ENCODE assay signal across 12 cellular contexts in the genomic region with DNA sequence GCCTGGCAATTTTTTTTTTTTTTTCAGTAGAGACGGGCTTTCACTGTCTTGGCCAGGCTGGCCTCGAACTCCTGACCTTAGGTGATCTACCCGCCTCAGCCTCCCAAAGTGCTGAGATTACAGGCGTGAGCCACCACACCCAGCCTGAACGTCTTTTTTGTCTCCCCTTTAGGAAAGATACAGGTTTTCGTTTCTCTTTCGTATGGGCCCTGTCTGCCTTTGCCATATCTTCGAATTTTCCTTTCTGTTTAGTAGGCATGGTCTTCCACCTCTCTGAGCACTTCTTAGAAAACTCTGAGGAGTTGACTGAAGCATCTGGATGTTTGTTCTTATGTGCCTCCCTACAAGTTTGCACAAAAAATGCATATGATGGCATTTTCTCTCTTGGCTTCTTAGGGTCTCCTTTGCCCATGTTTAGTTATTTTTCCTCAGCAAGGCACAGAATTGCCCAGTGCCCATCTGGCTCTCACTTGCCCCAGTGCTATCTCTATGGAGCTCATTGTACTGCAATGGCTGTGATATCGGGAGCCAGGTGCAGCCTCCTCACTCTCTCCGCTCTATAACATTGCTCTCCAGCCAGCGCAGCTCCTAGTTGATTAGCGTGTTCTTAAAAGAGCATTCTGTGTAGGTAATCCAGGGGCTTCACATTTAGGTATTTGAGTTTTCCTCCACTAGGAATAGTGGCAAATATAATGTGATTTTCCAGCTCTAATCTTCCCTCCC. TPM values are rescaled to one million over a fixed set of nuclear protein-coding genes. Genes with fewer than 3 reads are reported as not detected.
DNase-seq lines count a peak whose midpoint lies in the region; ATAC-seq and TF ChIP-seq lines count a peak whose summit lies in the region.
"Had no signal": no experiment of that assay in that cellular context is flagged by ENCODE, and none has a peak within 500 bp of the region (broad histone marks: within the 10 kb centered on the region; RNA-seq: fewer than 3 reads in every experiment).

No MANE protein-coding gene starts in this region.

- H3K9ac ChIP-seq in parathyroid adenoma = no peak overlapping the region

- H3K4me1 ChIP-seq in heart right ventricle (peaks cover 27 to 98% (median 85%) of the 10 kb centered on the region in 9 donors), parathyroid adenoma (no peaks in the 10 kb centered on the region), upper lobe of right lung (peaks cover 72% of the 10 kb centered on the region)
- H3K4me1 ChIP-seq: HAP-1 had no signal

- no peak overlapping the region for H3K4me3 Mint-ChIP-seq in activated naive CD4-positive, alpha-beta T cell treated with anti-CD3 and anti-CD28 coated beads for 36 hours
- H3K4me3 Mint-ChIP-seq: stimulated activated naive CD8-positive, alpha-beta T cell treated with anti-CD3 and anti-CD28 coated beads, Interleukin-15, Interleukin-2, amounts not matched to agents 100 ng/mL and 50 ng/mL, for 24 hours had no signal

- H3K27ac Mint-ChIP-seq in activated naive CD4-positive, alpha-beta T cell treated with anti-CD3 and anti-CD28 coated beads for 36 hours = peak overlapping the region; percentile 8
- H3K27ac Mint-ChIP-seq: stimulated activated naive CD8-positive, alpha-beta T cell treated with anti-CD3 and anti-CD28 coated beads, Interleukin-15, Interleukin-2, amounts not matched to agents 100 ng/mL and 50 ng/mL, for 24 hours had no signal

- no peak overlapping the region for H3K4me2 ChIP-seq in parathyroid adenoma (ENCODE audit: low read length)

- peaks cover 0 to 24% (median 0%) of the 10 kb centered on the region in 9 donors for H3K36me3 ChIP-seq in heart right ventricle
- H3K36me3 ChIP-seq in parathyroid adenoma (ENCODE audit: control insufficient read depth, insufficient read depth, low read length) = no peaks in the 10 kb centered on the region
- peaks cover 6% of the 10 kb centered on the region for H3K36me3 ChIP-seq in upper lobe of right lung
- peaks cover 4% of the 10 kb centered on the region for H3K36me3 ChIP-seq in WERI-Rb-1
- H3K36me3 ChIP-seq: HAP-1 had no signal

- no peaks in the 10 kb centered on the region for H3K27me3 Mint-ChIP-seq in activated naive CD4-positive, alpha-beta T cell treated with anti-CD3 and anti-CD28 coated beads for 36 hours (ENCODE audit: low read depth)
- H3K27me3 Mint-ChIP-seq: stimulated activated naive CD8-positive, alpha-beta T cell treated with anti-CD3 and anti-CD28 coated beads, Interleukin-15, Interleukin-2, amounts not matched to agents 100 ng/mL and 50 ng/mL, for 24 hours had no signal

- H3K27me3 ChIP-seq in heart right ventricle = no peaks in the 10 kb centered on the region
- H3K27me3 ChIP-seq in parathyroid adenoma (ENCODE audit: control insufficient read depth, insufficient read depth, low read length) = no peaks in the 10 kb centered on the region
- H3K27me3 ChIP-seq in upper lobe of right lung = no peaks in the 10 kb centered on the region
- no peaks in the 10 kb centered on the region for H3K27me3 ChIP-seq in WERI-Rb-1 (ENCODE audit: insufficient read depth, low read depth, severe bottlenecking)

- intact Hi-C loops in activated naive CD4-positive, alpha-beta T cell treated with anti-CD3 and anti-CD28 coated beads for 36 hours (cut with micrococcal nuclease) = no loop called here
- intact Hi-C loops in heart right ventricle (cut with DNase I) (loop anchor here in 6 of 10 donors (2.0 to 5.0 kb wide), 6 partner anchors 34 to 49 kb away; a partner anchor contains a TSS), upper lobe of right lung (cut with DNase I) (no loop called here)

- H3K4me1 Mint-ChIP-seq in activated naive CD4-positive, alpha-beta T cell treated with anti-CD3 and anti-CD28 coated beads for 36 hours (ENCODE audit: low read depth) = peaks cover 37% of the 10 kb centered on the region

- CTCF ChIA-PET in activated naive CD4-positive, alpha-beta T cell treated with anti-CD3 and anti-CD28 coated beads for 36 hours (lab: Charles Lee) = interaction anchor here (1.0 kb wide), 1 partner anchor 78 kb away, joined by 3 read pairs; no protein-coding TSS in a partner anchor

- ATAC-seq in heart right ventricle (peak in 5 of 8 donors; percentile 5 to 57 (median 28)), upper lobe of right lung (no peak)

- H3K27ac ChIP-seq in heart right ventricle (peak overlapping the region; percentile 51 to 88 (median 81)), parathyroid adenoma (peak overlapping the region; percentile 51), upper lobe of right lung (peak overlapping the region; percentile 55), WERI-Rb-1 (no peak overlapping the region)

- H2AFZ ChIP-seq in parathyroid adenoma = no peak overlapping the region

- H3K4me3 ChIP-seq in heart right ventricle (no peak overlapping the region), parathyroid adenoma (ENCODE audit: low read depth, low read length) (no peak overlapping the region), upper lobe of right lung (no peak overlapping the region), WERI-Rb-1 (ENCODE audit: low read depth, low read length) (no peak overlapping the region)
- H3K4me3 ChIP-seq: HAP-1 had no signal

- 78 to 88% methylated on average over 12 of the region's 12 CpGs for WGBS in heart right ventricle, 2 donors

- H3K9me3 Mint-ChIP-seq in activated naive CD4-positive, alpha-beta T cell treated with anti-CD3 and anti-CD28 coated beads for 36 hours = no peaks in the 10 kb centered on the region
- H3K9me3 Mint-ChIP-seq: stimulated activated naive CD8-positive, alpha-beta T cell treated with anti-CD3 and anti-CD28 coated beads, Interleukin-15, Interleukin-2, amounts not matched to agents 100 ng/mL and 50 ng/mL, for 24 hours had no signal

- no peak for DNase-seq in activated naive CD4-positive, alpha-beta T cell treated with anti-CD3 and anti-CD28 coated beads for 36 hours
- DNase-seq in activated naive CD4-positive, alpha-beta T cell (lab: John Stamatoyannopoulos, UW) = no peak
- DNase-seq in heart right ventricle (no peak), upper lobe of right lung (no peak), glomerular visceral epithelial cell (ENCODE audit: extremely low spot score) (no peak), WERI-Rb-1 (no peak), NCI-H82 (lab: John Stamatoyannopoulos, UW) (no peak)
- DNase-seq: Calu3; stimulated activated CD4-positive, alpha-beta T cell treated with anti-CD3 and anti-CD28 coated beads, Interleukin-4, amount 100 ng/mL, for 4 hours had no signal

- no peak for TF ChIP-seq CTCF in heart right ventricle (IDR thresholded peaks at IDR 0.05)
- no peak for TF ChIP-seq CTCF in parathyroid adenoma (IDR thresholded peaks at IDR 0.05)
- TF ChIP-seq CTCF in upper lobe of right lung (IDR thresholded peaks at IDR 0.05) = no peak
- TF ChIP-seq CTCF in WERI-Rb-1 (IDR thresholded peaks at IDR 0.05; ENCODE audit: low read depth, low read length) = no peak

- H3K79me2 ChIP-seq in parathyroid adenoma = no peaks in the 10 kb centered on the region

- peaks cover 22% of the 10 kb centered on the region for H3K36me3 Mint-ChIP-seq in activated naive CD4-positive, alpha-beta T cell treated with anti-CD3 and anti-CD28 coated beads for 36 hours (ENCODE audit: low read depth)

- H3K9me3 ChIP-seq in heart right ventricle (no peaks in the 10 kb centered on the region), parathyroid adenoma (ENCODE audit: control insufficient read depth, low read length) (no peaks in the 10 kb centered on the region), upper lobe of right lung (no peaks in the 10 kb centered on the region), WERI-Rb-1 (ENCODE audit: severe bottlenecking) (no peaks in the 10 kb centered on the region)
- H3K9me3 ChIP-seq: HAP-1 had no signal

RNA-seq across cellular contexts. Expression of a gene that starts 48.0 kb away (rescaled TPM):
- 10 to 100 TPM; 57.2 to 64.9 TPM for total RNA-seq in activated naive CD4-positive, alpha-beta T cell treated with anti-CD3 and anti-CD28 coated beads for 36 hours
- total RNA-seq in heart right ventricle (100 to 1,000 TPM in 8 of 10 donors, 10 to 100 TPM in 2; 74.9 to 201 (median 123) TPM), upper lobe of right lung (182 TPM)
- 10 to 100 TPM in 1 of 2 donors, 1 to 10 TPM in 1; 9.1 to 41.6 TPM for polyA plus RNA-seq in heart right ventricle

Comparison
In these comparisons a context has a peak if more than half of its experiments do, and no peak if none do; other contexts are left out.
1. intact Hi-C loops: an anchor here in heart right ventricle (2.0 to 5.0 kb wide); none called in activated naive CD4-positive, alpha-beta T cell treated with anti-CD3 and anti-CD28 coated beads for 36 hours and upper lobe of right lung.